In the genomic region with DNA sequence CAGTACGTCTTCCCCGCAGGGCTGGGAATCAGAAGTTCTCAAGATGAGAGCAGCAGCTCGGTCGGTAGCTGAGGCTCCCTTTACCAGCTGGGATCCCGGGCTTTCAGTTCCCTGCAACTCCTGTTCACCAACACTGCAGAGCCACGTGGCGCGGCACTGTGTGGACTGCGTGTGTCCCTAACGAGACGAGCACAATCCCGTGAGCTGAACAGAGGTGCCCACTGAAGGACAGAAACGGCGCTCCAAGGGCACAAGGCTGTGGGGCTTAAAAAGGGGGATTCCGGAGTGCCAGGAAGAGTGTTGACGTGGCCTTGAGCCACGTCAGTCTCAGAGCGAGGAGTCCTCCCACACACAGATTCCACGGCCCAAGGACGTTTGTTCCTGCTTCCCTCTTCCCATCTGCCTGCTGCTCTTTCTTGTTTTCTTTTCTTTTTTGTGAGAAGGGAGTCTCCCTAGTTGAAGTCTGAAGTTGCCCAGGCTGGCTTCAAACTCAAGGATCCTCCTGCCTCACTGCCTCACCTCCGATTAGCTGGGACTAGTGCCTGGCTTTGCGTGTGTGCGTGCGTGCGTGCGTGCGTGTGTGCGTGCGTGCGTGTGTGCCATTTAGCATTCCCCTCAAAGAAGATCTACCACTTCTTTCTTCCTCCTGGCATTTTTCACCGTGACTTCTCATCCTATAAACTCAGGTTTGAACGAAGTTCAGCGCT, we compare ENCODE assay signal across 18 cellular contexts. TPM values are rescaled to one million over a fixed set of nuclear protein-coding genes. Genes with fewer than 3 reads are reported as not detected.
DNase-seq lines count a peak whose midpoint lies in the region; ATAC-seq and TF ChIP-seq lines count a peak whose summit lies in the region.
"Had no signal": no experiment of that assay in that cellular context is flagged by ENCODE, and none has a peak within 500 bp of the region (broad histone marks: within the 10 kb centered on the region; RNA-seq: fewer than 3 reads in every experiment).

No MANE protein-coding gene starts in this region.

- peaks cover 7% of the 10 kb centered on the region for H3K4me1 Mint-ChIP-seq in activated CD8-positive, alpha-beta memory T cell treated with anti-CD3 and anti-CD28 coated beads, Interleukin-2, amount 10 ng/mL, durations not matched to agents 7 days and 5 days
- H3K4me1 Mint-ChIP-seq in activated CD4-positive, alpha-beta memory T cell treated with anti-CD3 and anti-CD28 coated beads for 36 hours (ENCODE audit: low read depth) = peaks cover 14% of the 10 kb centered on the region
- no peaks in the 10 kb centered on the region for H3K4me1 Mint-ChIP-seq in endodermal cell

- H3K4ac ChIP-seq in trophoblast cell (ENCODE audit: low read depth, low read length) = no peak overlapping the region

- CTCF ChIA-PET in activated CD8-positive, alpha-beta memory T cell treated with anti-CD3 and anti-CD28 coated beads, Interleukin-2, amount 10 ng/mL, durations not matched to agents 7 days and 5 days (lab: Charles Lee) = interaction anchor here (1.0 kb wide), 2 partner anchors 30 to 34 kb away, joined by 3 read pairs; no protein-coding TSS in a partner anchor
- CTCF ChIA-PET in activated CD4-positive, alpha-beta memory T cell treated with anti-CD3 and anti-CD28 coated beads for 36 hours (lab: Charles Lee) = interaction anchor here (1.0 to 1.4 kb wide), 3 partner anchors 21 to 168 kb away, joined by 3 to 5 read pairs (median 3); no protein-coding TSS in a partner anchor

- POLR2A ChIA-PET in activated CD4-positive, alpha-beta memory T cell treated with anti-CD3 and anti-CD28 coated beads for 36 hours (lab: Charles Lee) = interaction anchor here (0.7 to 1.3 kb wide), 2 partner anchors 24 to 39 kb away, joined by 3 to 4 read pairs; no protein-coding TSS in a partner anchor

- peak; percentile 45 for ATAC-seq in activated CD8-positive, alpha-beta memory T cell treated with anti-CD3 and anti-CD28 coated beads, Interleukin-2, amount 10 ng/mL, durations not matched to agents 7 days and 5 days
- ATAC-seq: A549 had no signal

- no peak for TF ChIP-seq CTCF in endodermal cell (conservative IDR thresholded peaks at IDR 0.05)

- no peaks in the 10 kb centered on the region for H3K36me3 ChIP-seq in endodermal cell (ENCODE audit: control insufficient read depth, insufficient read depth, low read length)
- H3K36me3 ChIP-seq in trophoblast cell (ENCODE audit: control insufficient read depth in 1 of 2, insufficient read depth in 2 of 2, low read length in 2 of 2) = no peaks in the 10 kb centered on the region
- H3K36me3 ChIP-seq: breast epithelium, SJSA1 had no signal

- H3K4me2 ChIP-seq in trophoblast cell (ENCODE audit: low read length) = no peak overlapping the region
- H3K4me2 ChIP-seq: A549, hepatocyte had no signal

- 88 to 92% methylated on average over 28 to 33 of the region's 33 CpGs for whole genome bisulfite sequencing in endodermal cell (ENCODE audit: insufficient coverage in 1 of 2, insufficient read length in 1 of 2), 2 experiments
- WGBS in trophoblast cell (ENCODE audit: extremely low coverage, insufficient coverage, insufficient read length) = no CpG with 5 or more reads among the region's 33 CpGs

- H3K18ac ChIP-seq in trophoblast cell (ENCODE audit: low read length) = no peak overlapping the region

- H3K9me3 ChIP-seq in endodermal cell (ENCODE audit: control insufficient read depth, low read length) (no peaks in the 10 kb centered on the region), trophoblast cell (ENCODE audit: insufficient read depth, low read depth, low read length) (no peaks in the 10 kb centered on the region)
- H3K9me3 ChIP-seq: A549, breast epithelium, SJSA1, tibial nerve had no signal

- no peak overlapping the region for H2BK12ac ChIP-seq in trophoblast cell (ENCODE audit: low read length)

- peaks cover 6% of the 10 kb centered on the region for H3K36me3 Mint-ChIP-seq in activated CD8-positive, alpha-beta memory T cell treated with anti-CD3 and anti-CD28 coated beads, Interleukin-2, amount 10 ng/mL, durations not matched to agents 7 days and 5 days
- peaks cover 3% of the 10 kb centered on the region for H3K36me3 Mint-ChIP-seq in activated CD4-positive, alpha-beta memory T cell treated with anti-CD3 and anti-CD28 coated beads for 36 hours
- H3K36me3 Mint-ChIP-seq in endodermal cell (ENCODE audit: low read depth) = peaks cover 9% of the 10 kb centered on the region

- no peak overlapping the region for H2AFZ ChIP-seq in trophoblast cell (ENCODE audit: insufficient read depth, low read length, poor library complexity)
- H2AFZ ChIP-seq: hepatocyte had no signal

- H3K9ac ChIP-seq in endodermal cell (ENCODE audit: extremely low read depth, low read length, poor library complexity, severe bottlenecking) (no peak overlapping the region), trophoblast cell (ENCODE audit: low read length) (no peak overlapping the region)

- no peak overlapping the region for H4K8ac ChIP-seq in trophoblast cell (ENCODE audit: low read depth, low read length)

- peaks cover 2% of the 10 kb centered on the region for H3K27me3 Mint-ChIP-seq in activated CD8-positive, alpha-beta memory T cell treated with anti-CD3 and anti-CD28 coated beads, Interleukin-2, amount 10 ng/mL, durations not matched to agents 7 days and 5 days
- no peaks in the 10 kb centered on the region for H3K27me3 Mint-ChIP-seq in activated CD4-positive, alpha-beta memory T cell treated with anti-CD3 and anti-CD28 coated beads for 36 hours
- no peaks in the 10 kb centered on the region for H3K27me3 Mint-ChIP-seq in endodermal cell (ENCODE audit: insufficient read depth)

- H3K4me3 ChIP-seq in endodermal cell (ENCODE audit: low read length) (no peak overlapping the region), trophoblast cell (ENCODE audit: low read depth, low read length) (no peak overlapping the region)
- H3K4me3 ChIP-seq: A549, hepatocyte, SJSA1 had no signal

- peak overlapping the region; percentile 71 for H3K27ac ChIP-seq in endodermal cell (ENCODE audit: low read depth, low read length)
- H3K27ac ChIP-seq in trophoblast cell (ENCODE audit: low read depth, low read length) = no peak overlapping the region
- H3K27ac ChIP-seq: A549, breast epithelium, hepatocyte, SJSA1, VCaP had no signal

- no peaks in the 10 kb centered on the region for H3K79me2 ChIP-seq in trophoblast cell (ENCODE audit: control insufficient read depth, insufficient read depth, low read length, poor library complexity)
- H3K79me2 ChIP-seq: hepatocyte had no signal

- H3K4me1 ChIP-seq in endodermal cell (ENCODE audit: control insufficient read depth, insufficient read depth, low read length) (no peaks in the 10 kb centered on the region), trophoblast cell (ENCODE audit: control insufficient read depth in 1 of 2, insufficient read depth in 2 of 2, low read length in 2 of 2) (no peaks in the 10 kb centered on the region)
- H3K4me1 ChIP-seq: A549, breast epithelium, SJSA1, tibial nerve had no signal

- H4K12ac ChIP-seq in trophoblast cell (ENCODE audit: low read depth, low read length) = peak overlapping the region; percentile 44

- H3K14ac ChIP-seq in trophoblast cell (ENCODE audit: low read length) = no peak overlapping the region

- no peak overlapping the region for H4K91ac ChIP-seq in trophoblast cell (ENCODE audit: low read depth, low read length)

- no peak overlapping the region for H3K23ac ChIP-seq in trophoblast cell (ENCODE audit: low read length)

- H3K27me3 ChIP-seq in endodermal cell (ENCODE audit: control insufficient read depth, insufficient read depth, low read length, poor library complexity, severe bottlenecking) (no peaks in the 10 kb centered on the region), trophoblast cell (ENCODE audit: insufficient read depth, low read length) (no peaks in the 10 kb centered on the region)
- H3K27me3 ChIP-seq: breast epithelium, hepatocyte, SJSA1, tibial nerve had no signal

- no peak for DNase-seq in activated CD8-positive, alpha-beta memory T cell treated with anti-CD3 and anti-CD28 coated beads, Interleukin-2, amount 10 ng/mL, durations not matched to agents 7 days and 5 days
- no peak for DNase-seq in activated CD8-positive, alpha-beta memory T cell treated with anti-CD3 and anti-CD28 coated beads for 24 hours
- peak; percentile 32 for DNase-seq in activated CD4-positive, alpha-beta memory T cell treated with anti-CD3 and anti-CD28 coated beads for 36 hours
- DNase-seq in endodermal cell (no peak), trophoblast cell (no peak), NCI-H146 (lab: John Stamatoyannopoulos, UW) (no peak), NCI-H1092 (lab: John Stamatoyannopoulos, UW) (no peak)
- no peak for DNase-seq in stimulated activated CD4-positive, alpha-beta T cell treated with anti-CD3 and anti-CD28 coated beads, Interleukin-4, amount 100 ng/mL, for 24 hours
- DNase-seq: Calu3; NCI-H1930; NCI-H69; stimulated activated CD4-positive, alpha-beta T cell treated with anti-CD3 and anti-CD28 coated beads, Interleukin-12 subunit alpha, Interleukin-12 subunit beta, amount 100 ng/mL, for 4 hours had no signal

- H3K9me3 Mint-ChIP-seq in activated CD8-positive, alpha-beta memory T cell treated with anti-CD3 and anti-CD28 coated beads, Interleukin-2, amount 10 ng/mL, durations not matched to agents 7 days and 5 days (ENCODE audit: low read depth) = peaks cover 4% of the 10 kb centered on the region
- no peaks in the 10 kb centered on the region for H3K9me3 Mint-ChIP-seq in activated CD4-positive, alpha-beta memory T cell treated with anti-CD3 and anti-CD28 coated beads for 36 hours
- H3K9me3 Mint-ChIP-seq in endodermal cell = no peaks in the 10 kb centered on the region

- H3K79me1 ChIP-seq in trophoblast cell (ENCODE audit: low read length) = no peaks in the 10 kb centered on the region

- no peak overlapping the region for H2BK5ac ChIP-seq in trophoblast cell (ENCODE audit: low read depth, low read length, poor library complexity)

- no peak overlapping the region for H2AK5ac ChIP-seq in trophoblast cell (ENCODE audit: low read length)

- peak overlapping the region; percentile 41 for H3K4me3 Mint-ChIP-seq in activated CD8-positive, alpha-beta memory T cell treated with anti-CD3 and anti-CD28 coated beads, Interleukin-2, amount 10 ng/mL, durations not matched to agents 7 days and 5 days
- H3K4me3 Mint-ChIP-seq in activated CD4-positive, alpha-beta memory T cell treated with anti-CD3 and anti-CD28 coated beads for 36 hours = peak overlapping the region; percentile 59
- H3K4me3 Mint-ChIP-seq in endodermal cell = no peak overlapping the region

- intact Hi-C loops in activated CD4-positive, alpha-beta memory T cell treated with anti-CD3 and anti-CD28 coated beads for 36 hours (cut with micrococcal nuclease) = no loop called here

- no peak overlapping the region for H2BK120ac ChIP-seq in trophoblast cell (ENCODE audit: insufficient read depth, low read length, poor library complexity)

- no peak overlapping the region for H3K27ac Mint-ChIP-seq in activated CD8-positive, alpha-beta memory T cell treated with anti-CD3 and anti-CD28 coated beads, Interleukin-2, amount 10 ng/mL, durations not matched to agents 7 days and 5 days
- H3K27ac Mint-ChIP-seq in activated CD4-positive, alpha-beta memory T cell treated with anti-CD3 and anti-CD28 coated beads for 36 hours = peak overlapping the region; percentile 67
- H3K27ac Mint-ChIP-seq in endodermal cell = no peak overlapping the region

RNA-seq across cellular contexts. Expression of a gene that starts 37.1 kb away (rescaled TPM):
- total RNA-seq in activated CD8-positive, alpha-beta memory T cell treated with anti-CD3 and anti-CD28 coated beads, Interleukin-2, amount 10 ng/mL, durations not matched to agents 7 days and 5 days = 100 to 1,000 TPM; 803 to 912 TPM
- 1,000 to 10,000 TPM; 1,575 to 1,587 TPM for total RNA-seq in activated CD4-positive, alpha-beta memory T cell treated with anti-CD3 and anti-CD28 coated beads for 36 hours
- 1,000 to 10,000 TPM; 1,211 to 1,450 TPM for total RNA-seq in endodermal cell
- 1,620 TPM for polyA plus RNA-seq in endodermal cell (2013, experiment 1 of 2)
- polyA plus RNA-seq in endodermal cell (2013, experiment 2 of 2) = 1,552 TPM
- 2,548 and 2,659 TPM in 2 replicates for polyA plus RNA-seq in trophoblast cell (2013)

RNA-seq across cellular contexts. Expression of a gene that starts 47.1 kb away (rescaled TPM):
- 1 to 10 TPM; 1.5 to 1.7 TPM for total RNA-seq in activated CD8-positive, alpha-beta memory T cell treated with anti-CD3 and anti-CD28 coated beads, Interleukin-2, amount 10 ng/mL, durations not matched to agents 7 days and 5 days
- 1 to 10 TPM; 3.6 to 3.8 TPM for total RNA-seq in activated CD4-positive, alpha-beta memory T cell treated with anti-CD3 and anti-CD28 coated beads for 36 hours
- total RNA-seq in endodermal cell = 10 to 100 TPM; 10.0 to 10.5 TPM
- 7.1 TPM for polyA plus RNA-seq in endodermal cell (2013, experiment 1 of 2)
- 8.2 TPM for polyA plus RNA-seq in endodermal cell (2013, experiment 2 of 2)
- 1.7 and 1.8 TPM in 2 replicates for polyA plus RNA-seq in trophoblast cell (2013)
